In the genomic region with DNA sequence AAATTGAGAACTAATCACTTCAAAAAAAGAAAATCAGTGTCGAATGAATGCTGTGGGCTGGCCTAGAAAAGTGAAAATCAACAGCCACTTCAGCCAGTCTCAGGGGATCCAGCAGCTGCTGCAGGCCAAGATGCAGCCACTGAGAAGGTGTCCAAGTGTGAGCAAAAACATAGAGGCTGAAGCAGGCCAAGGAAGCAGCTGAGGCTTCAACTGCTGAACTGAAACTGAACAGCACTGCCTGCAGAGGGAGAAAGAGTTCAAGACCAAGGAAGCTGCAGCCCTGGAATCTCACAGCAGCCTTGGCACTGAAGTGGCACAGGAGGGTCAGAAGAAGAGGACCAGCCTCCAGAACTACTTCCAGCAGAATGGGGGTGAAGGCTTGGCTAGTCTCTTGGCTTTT, we compare ENCODE assay signal across 10 cellular contexts. TPM values are rescaled to one million over a fixed set of nuclear protein-coding genes. Genes with fewer than 3 reads are reported as not detected.
DNase-seq lines count a peak whose midpoint lies in the region; ATAC-seq, FAIRE-seq and TF ChIP-seq lines count a peak whose summit lies in the region.
"Had no signal": no experiment of that assay in that cellular context is flagged by ENCODE, and none has a peak within 500 bp of the region (broad histone marks: within the 10 kb centered on the region; RNA-seq: fewer than 3 reads in every experiment).

No MANE protein-coding gene starts in this region.

- H2BK15ac ChIP-seq in IMR-90 (ENCODE audit: low read depth, low read length): no peak overlapping the region

- no peaks in the 10 kb centered on the region for H3K36me3 ChIP-seq in IMR-90 (ENCODE audit: control insufficient read depth, insufficient read depth, low read length)
- no peaks in the 10 kb centered on the region for H3K36me3 ChIP-seq in K562 (ENCODE audit: control insufficient read depth, insufficient read depth, low read length)
- H3K36me3 ChIP-seq: Peyer's patch had no signal

- peak; percentile 67 for ATAC-seq in GM21381 (IDR thresholded peaks at IDR 0.05; ENCODE audit: unreplicated experiment)
- peak; percentile 74 for ATAC-seq in IMR-90 (ENCODE audit: low read depth)
- ATAC-seq in K562: peak; percentile 41; the same call in 1 of the 3 replicates
- no peak for ATAC-seq in GM19328 (IDR thresholded peaks at IDR 0.05; ENCODE audit: unreplicated experiment)

- H2BK120ac ChIP-seq in IMR-90 (ENCODE audit: low read depth, low read length): no peak overlapping the region

- TF ChIP-seq EP300 in K562 (IDR thresholded peaks at IDR 0.05; ENCODE audit: low read length): no peak

- DNase-seq in ELR (ENCODE audit: low read depth) (peak; percentile 38), IMR-90 (peak; percentile 2), K562 (ENCODE audit: extremely low read depth in 1 of 4, low spot score in 3 of 4) (peak in 1 of 4 experiments; percentile 5), myocyte (ENCODE audit: low read depth) (peak; percentile 76), cerebellum (ENCODE audit: low spot score) (no peak), UCSD-AML1 (lab: John Stamatoyannopoulos, UW; ENCODE audit: unreplicated experiment) (no peak)

- H2AK9ac ChIP-seq in IMR-90 (replicated peaks; ENCODE audit: low read depth, low read length, poor library complexity): no peak overlapping the region

- H2AK5ac ChIP-seq in IMR-90 (ENCODE audit: low read depth, low read length): no peak overlapping the region

- dilution Hi-C loops in IMR-90 (cut with HindIII; ENCODE audit: low sequenced_read_pairs, unreplicated experiment): no loop called here

- no peaks in the 10 kb centered on the region for H3K9me1 ChIP-seq in IMR-90 (ENCODE audit: insufficient read depth, low read length)
- H3K9me1 ChIP-seq in K562 (ENCODE audit: control insufficient read depth, insufficient read depth, low read length): no peaks in the 10 kb centered on the region

- H4K5ac ChIP-seq in IMR-90 (ENCODE audit: low read depth, low read length): no peak overlapping the region

- TF ChIP-seq RAD21 in IMR-90 (IDR thresholded peaks at IDR 0.05; ENCODE audit: low read length) (no peak), K562 (CRISPR knock-in tag; conservative IDR thresholded peaks at IDR 0.05 in 1 of 2, IDR thresholded peaks at IDR 0.05 in 1 of 2) (peak in 1 of 2 experiments; percentile 31; a peak in 1 of 4 replicates)

- H3K27me3 ChIP-seq in IMR-90 (ENCODE audit: control insufficient read depth, insufficient read depth, low read length): peaks cover 2% of the 10 kb centered on the region; the same call in 1 of the 2 replicates
- peaks cover 0 to 21% of the 10 kb centered on the region in 2 experiments; a peak in 2 of 5 replicates for H3K27me3 ChIP-seq in K562 (ENCODE audit: control insufficient read depth in 2 of 2, insufficient read depth in 2 of 2, low read length in 2 of 2)
- H3K27me3 ChIP-seq: Peyer's patch had no signal

- no peak overlapping the region for H2BK5ac ChIP-seq in IMR-90 (ENCODE audit: low read depth, low read length, poor library complexity, severe bottlenecking)

- intact Hi-C loops in IMR-90 (cut with micrococcal nuclease) (loop anchor here (1.0 to 5.0 kb wide), 4 partner anchors 178 to 423 kb away; no protein-coding TSS in a partner anchor), K562 (cut with micrococcal nuclease) (loop anchor here (5.0 kb wide), 2 partner anchors 152 to 267 kb away; no protein-coding TSS in a partner anchor)

- H2AFZ ChIP-seq in IMR-90 (replicated peaks; ENCODE audit: low read length, poor library complexity) (peak overlapping the region; percentile 32), K562 (ENCODE audit: low read depth, low read length) (no peak overlapping the region)

- H4K20me1 ChIP-seq in IMR-90 (ENCODE audit: insufficient read depth, low read length): no peaks in the 10 kb centered on the region
- H4K20me1 ChIP-seq in K562 (replicated peaks; ENCODE audit: control insufficient read depth, insufficient read depth, low read length): no peaks in the 10 kb centered on the region

- H3K9ac ChIP-seq in IMR-90 (ENCODE audit: low read depth, low read length) (no peak overlapping the region), K562 (ENCODE audit: insufficient read depth in 1 of 2, low read depth in 2 of 2, low read length in 2 of 2) (no peak overlapping the region)

- no peak overlapping the region for H3K27ac ChIP-seq in IMR-90 (ENCODE audit: insufficient read depth, low read length)
- H3K27ac ChIP-seq in K562 (ENCODE audit: extremely low read depth, low read depth, low read length): no peak overlapping the region
- H3K27ac ChIP-seq: Peyer's patch had no signal

- no peak for TF ChIP-seq POLR2A in IMR-90 (IDR thresholded peaks at IDR 0.05; ENCODE audit: low read depth, low read length)
- TF ChIP-seq POLR2A in K562 (conservative IDR thresholded peaks at IDR 0.05): no peak

- no peak overlapping the region for H3K56ac ChIP-seq in IMR-90 (ENCODE audit: extremely low read depth, insufficient read depth, low read length)

- H3K4me2 ChIP-seq in IMR-90 (ENCODE audit: low read depth, low read length): no peak overlapping the region
- H3K4me2 ChIP-seq in K562 (ENCODE audit: insufficient read depth, low read length): no peak overlapping the region

- H3K4me1 ChIP-seq in IMR-90 (ENCODE audit: control insufficient read depth, insufficient read depth, low read length): no peaks in the 10 kb centered on the region
- peaks cover 0 to 3% of the 10 kb centered on the region in 2 experiments; a peak in 1 of 5 replicates for H3K4me1 ChIP-seq in K562 (replicated peaks in 1 of 2; ENCODE audit: control insufficient read depth in 2 of 2, insufficient read depth in 2 of 2, low read length in 2 of 2)
- H3K4me1 ChIP-seq: Peyer's patch had no signal

- no CpG with 5 or more reads among the region's 1 CpG for WGBS in IMR-90 (ENCODE audit: extremely low coverage in 2 of 2, insufficient read length in 1 of 2), 2 experiments
- 0% methylated on average over 1 of the region's 1 CpG for WGBS in K562 (ENCODE audit: insufficient coverage, low coverage, missing lambda C conversion rate)

- no peak overlapping the region for H3K4ac ChIP-seq in IMR-90 (ENCODE audit: low read depth, low read length)

- no peak for FAIRE-seq in K562 (lab: Jason Lieb, UNC)

- H4K8ac ChIP-seq in IMR-90 (ENCODE audit: low read depth in 2 of 2, low read length in 2 of 2): no peak overlapping the region

- no peak; the same call in 1 of the 2 replicates for TF ChIP-seq CTCF in IMR-90 (conservative IDR thresholded peaks at IDR 0.05; ENCODE audit: low read depth, low read length)
- peak in 1 of 3 experiments; percentile 19; a peak in 1 of 6 replicates for TF ChIP-seq CTCF in K562 (IDR thresholded peaks at IDR 0.05 in 2 of 3, conservative IDR thresholded peaks at IDR 0.05 in 1 of 3; ENCODE audit: insufficient read depth in 2 of 3, low read depth in 1 of 3, low read length in 3 of 3)

- no peaks in the 10 kb centered on the region for H3K79me1 ChIP-seq in IMR-90 (ENCODE audit: low read depth in 1 of 2, low read length in 2 of 2)

- H3K4me3 ChIP-seq in IMR-90 (ENCODE audit: insufficient read depth, low read depth, low read length) (no peak overlapping the region), K562 (no peak overlapping the region)
- H3K4me3 ChIP-seq: Peyer's patch had no signal

- CTCF ChIA-PET in IMR-90 (lab: Yijun Ruan, JAX): interaction anchor here (1.0 to 1.4 kb wide), 2 partner anchors 204 to 333 kb away, joined by 5 to 6 read pairs; no protein-coding TSS in a partner anchor
- CTCF ChIA-PET in K562 (lab: Yijun Ruan, JAX; ENCODE audit: low intra/inter-chr PET ratio): no interaction called here

- in situ Hi-C loops in IMR-90 (cut with MboI; ENCODE audit: low sequenced_read_pairs) (no loop called here), K562 (cut with MboI) (no loop called here)

- no peak overlapping the region for H4K91ac ChIP-seq in IMR-90 (ENCODE audit: insufficient read depth, low read depth, low read length)

- POLR2A ChIA-PET in IMR-90 (lab: Charles Lee; ENCODE audit: unreplicated experiment) (no interaction called here), K562 (lab: Yijun Ruan, JAX) (no interaction called here)

- H3K9me3 ChIP-seq in IMR-90 (ENCODE audit: control insufficient read depth, insufficient read depth, low read length) (no peaks in the 10 kb centered on the region), K562 (replicated peaks; ENCODE audit: control insufficient read depth, insufficient read depth, low read depth, low read length) (no peaks in the 10 kb centered on the region; the same call in 1 of the 2 replicates)
- H3K9me3 ChIP-seq: Peyer's patch had no signal

- no peak overlapping the region for H3K23ac ChIP-seq in IMR-90 (ENCODE audit: low read depth, low read length)

- BruUV-seq in IMR-90 (replicated peaks; lab: Mats Ljungman, UMichigan) (no TSS peak), K562 (replicated peaks; lab: Mats Ljungman, UMichigan) (no TSS peak)

- H2BK20ac ChIP-seq in IMR-90 (ENCODE audit: low read depth, low read length): no peak overlapping the region

- H3K14ac ChIP-seq in IMR-90 (replicated peaks; ENCODE audit: low read depth, low read length): no peak overlapping the region

- no peaks in the 10 kb centered on the region for H3K79me2 ChIP-seq in K562 (ENCODE audit: control insufficient read depth, insufficient read depth, low read length)

- H3K18ac ChIP-seq in IMR-90 (ENCODE audit: low read depth, low read length): no peak overlapping the region

RNA-seq across cellular contexts. Expression of a gene that starts 15.8 kb away (rescaled TPM):
- total RNA-seq in IMR-90 (2012; rRNA removed): not detected in 2 replicates
- polyA plus RNA-seq in IMR-90 (2012; rRNA removed): not detected in 2 replicates
- polyA plus RNA-seq in IMR-90 (2012; cell fraction: cytosol; rRNA removed): not detected in 2 replicates
- not detected in 2 replicates for polyA plus RNA-seq in IMR-90 (2012; cell fraction: nucleus; rRNA removed; ENCODE audit: low replicate concordance)
- total RNA-seq in K562 (2011; cell fraction: chromatin; rRNA removed; ENCODE audit: low replicate concordance): not detected in 2 replicates
- total RNA-seq in K562 (2011; cell fraction: nucleolus; rRNA removed): not detected in 2 replicates
- total RNA-seq in K562 (2011; cell fraction: nucleoplasm; rRNA removed): not detected in 2 replicates
- total RNA-seq in K562 (2014; rRNA removed): not detected in 2 replicates
- not detected in 2 replicates for total RNA-seq in K562 (2014; rRNA removed; fragmentation: Illumina TruSeq; extraction: Trizol)
- total RNA-seq in K562 (2015; rRNA removed; fragmentation: Illumina TruSeq; extraction: Trizol): not detected in 2 replicates
- total RNA-seq in K562 (2021): not detected in 2 replicates
- polyA plus RNA-seq in K562 (2011; rRNA removed): not detected in 2 replicates
- polyA plus RNA-seq in K562 (2011; cell fraction: cytosol; rRNA removed): not detected in 2 replicates
- polyA plus RNA-seq in K562 (2011; cell fraction: nucleus; rRNA removed): not detected in 2 replicates
- polyA plus RNA-seq in K562 (2012): not detected in 2 replicates
- polyA plus RNA-seq in K562 (2014; fragmentation: Illumina TruSeq; extraction: Trizol): not detected in 2 replicates
- not detected for polyA plus RNA-seq in K562 (2014; fragmentation: Nextera tagmentation; extraction: Ambion mirVana)
- polyA plus RNA-seq in K562 (2014; rRNA removed): not detected in 2 replicates
- polyA minus RNA-seq in K562 (2011; rRNA and poly(A)+ RNA removed): not detected in 2 replicates
- polyA minus RNA-seq in K562 (2011; cell fraction: cytosol; rRNA and poly(A)+ RNA removed): not detected in 2 replicates
- polyA minus RNA-seq in K562 (2011; cell fraction: nucleus; rRNA and poly(A)+ RNA removed): not detected in 2 replicates
- not detected in 2 replicates for total RNA-seq in myocyte
- polyA plus RNA-seq in myocyte (2012): not detected
- total RNA-seq in cerebellum: not detected
- total RNA-seq: Peyer's patch, subcutaneous adipose tissue had no signal

RNA-seq across cellular contexts. Expression of a gene that starts 28.0 kb away (rescaled TPM):
- not detected in 2 replicates for total RNA-seq in IMR-90 (2012; rRNA removed)
- polyA plus RNA-seq in IMR-90 (2012; rRNA removed): not detected in 2 replicates
- not detected in 2 replicates for polyA plus RNA-seq in IMR-90 (2012; cell fraction: cytosol; rRNA removed)
- polyA plus RNA-seq in IMR-90 (2012; cell fraction: nucleus; rRNA removed; ENCODE audit: low replicate concordance): not detected in 2 replicates
- not detected in 2 replicates for total RNA-seq in K562 (2011; cell fraction: chromatin; rRNA removed; ENCODE audit: low replicate concordance)
- total RNA-seq in K562 (2011; cell fraction: nucleolus; rRNA removed): not detected in 2 replicates
- not detected in 2 replicates for total RNA-seq in K562 (2011; cell fraction: nucleoplasm; rRNA removed)
- total RNA-seq in K562 (2014; rRNA removed): not detected in 2 replicates
- total RNA-seq in K562 (2014; rRNA removed; fragmentation: Illumina TruSeq; extraction: Trizol): not detected in 2 replicates
- not detected in 2 replicates for total RNA-seq in K562 (2015; rRNA removed; fragmentation: Illumina TruSeq; extraction: Trizol)
- not detected in 2 replicates for total RNA-seq in K562 (2021)
- polyA plus RNA-seq in K562 (2011; rRNA removed): not detected in 2 replicates
- not detected in 2 replicates for polyA plus RNA-seq in K562 (2011; cell fraction: cytosol; rRNA removed)
- not detected in 2 replicates for polyA plus RNA-seq in K562 (2011; cell fraction: nucleus; rRNA removed)
- 0.03 TPM in 1 of 2 replicates, not detected in the other for polyA plus RNA-seq in K562 (2012)
- polyA plus RNA-seq in K562 (2014; fragmentation: Illumina TruSeq; extraction: Trizol): not detected in 2 replicates
- not detected for polyA plus RNA-seq in K562 (2014; fragmentation: Nextera tagmentation; extraction: Ambion mirVana)
- not detected in 2 replicates for polyA plus RNA-seq in K562 (2014; rRNA removed)
- polyA minus RNA-seq in K562 (2011; rRNA and poly(A)+ RNA removed): not detected in 2 replicates
- polyA minus RNA-seq in K562 (2011; cell fraction: cytosol; rRNA and poly(A)+ RNA removed): not detected in 2 replicates
- not detected in 2 replicates for polyA minus RNA-seq in K562 (2011; cell fraction: nucleus; rRNA and poly(A)+ RNA removed)
- not detected in 2 replicates for total RNA-seq in myocyte
- polyA plus RNA-seq in myocyte (2012): not detected
- total RNA-seq in cerebellum: not detected
- total RNA-seq: Peyer's patch had no signal

Comparison
In these comparisons a context has a peak if more than half of its experiments do, and no peak if none do; other contexts are left out.
1. DNase-seq: peak in ELR (single experiment), IMR-90 (single experiment) and myocyte (single experiment); none in cerebellum (single experiment) and UCSD-AML1 (single experiment).